Comparison of ENCODE assay signal across 19 cellular contexts in genomic region chr11:34787899-34788298, GRCh38.
DNase-seq lines count a peak whose midpoint lies in the region; ATAC-seq and TF ChIP-seq lines count a peak whose summit lies in the region.
"Had no signal": no experiment of that assay in that cellular context is flagged by ENCODE, and none has a peak within 500 bp of the region (broad histone marks: within the 10 kb centered on the region; RNA-seq: fewer than 3 reads in every experiment).

No MANE protein-coding gene starts in this region.

- H4K8ac ChIP-seq in IMR-90 (ENCODE audit: low read depth in 2 of 2, low read length in 2 of 2): peak overlapping the region in 1 of 2 experiments; percentile 92; a peak in 2 of 4 replicates

- TF ChIP-seq CTCF in IMR-90 (conservative IDR thresholded peaks at IDR 0.05; ENCODE audit: low read depth, low read length) (no peak), VCaP (conservative IDR thresholded peaks at IDR 0.05) (no peak), glutamatergic neuron (IDR thresholded peaks at IDR 0.05; ENCODE audit: partially characterized antibody, unreplicated experiment) (no peak), GM20000 (IDR thresholded peaks at IDR 0.05; ENCODE audit: extremely low read depth, missing control alignments) (no peak)

- no peak overlapping the region for H3K18ac ChIP-seq in IMR-90 (ENCODE audit: low read depth, low read length)

- H3K56ac ChIP-seq in IMR-90 (ENCODE audit: extremely low read depth, insufficient read depth, low read length): no peak overlapping the region

- H3K4me1 Mint-ChIP-seq in glutamatergic neuron (ENCODE audit: low read depth, unreplicated experiment): peaks cover 6% of the 10 kb centered on the region
- H3K4me1 Mint-ChIP-seq: CD8-positive, alpha-beta memory T cell had no signal

- TF ChIP-seq POLR2A in IMR-90 (IDR thresholded peaks at IDR 0.05; ENCODE audit: low read depth, low read length) (no peak), GM18505 (IDR thresholded peaks at IDR 0.05; ENCODE audit: borderline replicate concordance, extremely low read depth, insufficient read depth, insufficient read length) (no peak)

- H3K4me3 ChIP-seq in ACC112 (ENCODE audit: low read depth, low read length) (no peak overlapping the region), IMR-90 (ENCODE audit: insufficient read depth, low read depth, low read length) (no peak overlapping the region)

- H2BK20ac ChIP-seq in IMR-90 (ENCODE audit: low read depth, low read length): no peak overlapping the region

- H3K79me1 ChIP-seq in IMR-90 (ENCODE audit: low read depth in 1 of 2, low read length in 2 of 2): no peaks in the 10 kb centered on the region

- H3K27me3 Mint-ChIP-seq in glutamatergic neuron (ENCODE audit: unreplicated experiment): no peaks in the 10 kb centered on the region

- POLR2A ChIA-PET in IMR-90 (lab: Charles Lee; ENCODE audit: unreplicated experiment): no interaction called here

- no peak overlapping the region for H3K23ac ChIP-seq in IMR-90 (ENCODE audit: low read depth, low read length)

- H2AK9ac ChIP-seq in IMR-90 (replicated peaks; ENCODE audit: low read depth, low read length, poor library complexity): no peak overlapping the region

- dilution Hi-C loops in IMR-90 (cut with HindIII; ENCODE audit: low sequenced_read_pairs, unreplicated experiment): no loop called here

- peaks cover 3% of the 10 kb centered on the region for H3K4me1 ChIP-seq in ACC112 (ENCODE audit: control insufficient read depth, insufficient read depth, low read length, unreplicated experiment)
- H3K4me1 ChIP-seq in IMR-90 (ENCODE audit: control insufficient read depth, insufficient read depth, low read length): peaks cover 7% of the 10 kb centered on the region; the same call in 1 of the 2 replicates

- peaks cover 2% of the 10 kb centered on the region for H3K9me3 Mint-ChIP-seq in glutamatergic neuron (ENCODE audit: unreplicated experiment)

- no peak overlapping the region for H3K27ac ChIP-seq in ACC112 (ENCODE audit: low read depth, low read length)
- no peak overlapping the region for H3K27ac ChIP-seq in IMR-90 (ENCODE audit: insufficient read depth, low read length)
- peak overlapping the region; percentile 40 for H3K27ac ChIP-seq in VCaP
- H3K27ac ChIP-seq: C4-2B, HL-60 had no signal

- no peak overlapping the region for H3K4me3 Mint-ChIP-seq in glutamatergic neuron (ENCODE audit: unreplicated experiment)
- H3K4me3 Mint-ChIP-seq: CD8-positive, alpha-beta memory T cell had no signal

- no peaks in the 10 kb centered on the region for H3K79me2 ChIP-seq in ACC112 (ENCODE audit: control insufficient read depth, insufficient read depth, low read length, unreplicated experiment)

- no peak overlapping the region; the same call in 2 of the 3 replicates for H2BK15ac ChIP-seq in IMR-90 (ENCODE audit: low read depth, low read length)

- H4K91ac ChIP-seq in IMR-90 (ENCODE audit: insufficient read depth, low read depth, low read length): no peak overlapping the region

- WGBS in IMR-90 (ENCODE audit: extremely low coverage in 2 of 2, insufficient read length in 1 of 2), 2 experiments: no CpG with 5 or more reads among the region's 1 CpG

- H4K5ac ChIP-seq in IMR-90 (ENCODE audit: low read depth, low read length): no peak overlapping the region

- TF ChIP-seq RAD21 in IMR-90 (IDR thresholded peaks at IDR 0.05; ENCODE audit: low read length): no peak

- no peak overlapping the region for H3K4ac ChIP-seq in IMR-90 (ENCODE audit: low read depth, low read length)

- no peaks in the 10 kb centered on the region for H4K20me1 ChIP-seq in IMR-90 (ENCODE audit: insufficient read depth, low read length)

- H3K27me3 ChIP-seq in ACC112 (ENCODE audit: insufficient read depth, low read length) (no peaks in the 10 kb centered on the region), IMR-90 (ENCODE audit: control insufficient read depth, insufficient read depth, low read length) (no peaks in the 10 kb centered on the region)

- peak overlapping the region; percentile 82 for H2BK5ac ChIP-seq in IMR-90 (ENCODE audit: low read depth, low read length, poor library complexity, severe bottlenecking)

- peaks cover 4% of the 10 kb centered on the region; the same call in 1 of the 2 replicates for H3K9me1 ChIP-seq in IMR-90 (ENCODE audit: insufficient read depth, low read length)

- H3K9me3 ChIP-seq in IMR-90 (ENCODE audit: control insufficient read depth, insufficient read depth, low read length): peaks cover 5% of the 10 kb centered on the region; the same call in 1 of the 2 replicates

- H3K27ac Mint-ChIP-seq in glutamatergic neuron (ENCODE audit: unreplicated experiment): peak overlapping the region; percentile 63
- H3K27ac Mint-ChIP-seq: CD8-positive, alpha-beta memory T cell had no signal

- intact Hi-C loops in IMR-90 (cut with micrococcal nuclease): no loop called here

- in situ Hi-C loops in IMR-90 (cut with MboI; ENCODE audit: low sequenced_read_pairs): no loop called here

- H2AK5ac ChIP-seq in IMR-90 (ENCODE audit: low read depth, low read length): no peak overlapping the region

- H2AFZ ChIP-seq in ACC112 (ENCODE audit: low read length, unreplicated experiment): peak overlapping the region; percentile 55
- H2AFZ ChIP-seq in IMR-90 (replicated peaks; ENCODE audit: low read length, poor library complexity): no peak overlapping the region

- no peak overlapping the region for H3K9ac ChIP-seq in IMR-90 (ENCODE audit: low read depth, low read length)

- peak; percentile 59 for ATAC-seq in IMR-90 (ENCODE audit: low read depth)
- ATAC-seq in GM18505 (IDR thresholded peaks at IDR 0.05; ENCODE audit: unreplicated experiment): no peak

- no TSS peak for BruUV-seq in IMR-90 (replicated peaks; lab: Mats Ljungman, UMichigan)

- H3K14ac ChIP-seq in IMR-90 (replicated peaks; ENCODE audit: low read depth, low read length): no peak overlapping the region

- H3K36me3 ChIP-seq in ACC112 (ENCODE audit: insufficient read depth, low read length): no peaks in the 10 kb centered on the region
- H3K36me3 ChIP-seq in IMR-90 (ENCODE audit: control insufficient read depth, insufficient read depth, low read length): no peaks in the 10 kb centered on the region

- H3K36me3 Mint-ChIP-seq in glutamatergic neuron (ENCODE audit: unreplicated experiment): peaks cover 5% of the 10 kb centered on the region
- H3K36me3 Mint-ChIP-seq: CD8-positive, alpha-beta memory T cell had no signal

- DNase-seq in IMR-90 (peak; percentile 11), glutamatergic neuron (no peak), ecto neural progenitor cell (ENCODE audit: low spot score) (no peak), GM20000 (ENCODE audit: low spot score) (no peak)
- DNase-seq in activated CD8-positive, alpha-beta memory T cell treated with anti-CD3 and anti-CD28 coated beads, Interleukin-2, amount 50 U/mL, for 48 hours: no peak
- DNase-seq: Calu3; CD8-positive, alpha-beta memory T cell; DMS153; GF-D8; H7; KG1; NCI-H1417 treated with DMSO at 0.1 percent for 48 hours; NCI-H187; NK-92 treated with Interleukin-12 subunit alpha and Interleukin-12 subunit beta, amount 100 ng/mL, for 24 hours had no signal

- CTCF ChIA-PET in IMR-90 (lab: Yijun Ruan, JAX): no interaction called here

- H3K4me2 ChIP-seq in IMR-90 (ENCODE audit: low read depth, low read length): peak overlapping the region; percentile 55; the same call in 1 of the 2 replicates

- H2BK120ac ChIP-seq in IMR-90 (ENCODE audit: low read depth, low read length): no peak overlapping the region; the same call in 1 of the 2 replicates

TF ChIP-seq in IMR-90, 13 proteins besides CTCF, POLR2A, EP300 and RAD21:
- TF ChIP-seq USF2 (IDR thresholded peaks at IDR 0.05; ENCODE audit: low read depth, low read length) (no peak), FOS (IDR thresholded peaks at IDR 0.05; ENCODE audit: low read depth, low read length) (no peak), RCOR1 (IDR thresholded peaks at IDR 0.05; ENCODE audit: insufficient replicate concordance, low read length) (no peak), MAFK (IDR thresholded peaks at IDR 0.05; ENCODE audit: low read depth, low read length) (no peak), NFE2L2 (IDR thresholded peaks at IDR 0.05; ENCODE audit: low read depth, low read length) (no peak), MXI1 (IDR thresholded peaks at IDR 0.05; ENCODE audit: borderline replicate concordance, low read depth, low read length) (no peak), CEBPB (IDR thresholded peaks at IDR 0.05; ENCODE audit: low read depth, low read length) (no peak), SMC3 (IDR thresholded peaks at IDR 0.05; ENCODE audit: low read depth, low read length) (no peak), MAZ (IDR thresholded peaks at IDR 0.05; ENCODE audit: borderline replicate concordance, low read depth, low read length) (no peak), CHD1 (IDR thresholded peaks at IDR 0.05; ENCODE audit: low read depth, low read length) (no peak), RFX5 (IDR thresholded peaks at IDR 0.05; ENCODE audit: low read depth, low read length) (no peak), ELK1 (IDR thresholded peaks at IDR 0.05; ENCODE audit: borderline replicate concordance, low read depth, low read length) (no peak), BHLHE40 (IDR thresholded peaks at IDR 0.05; ENCODE audit: low read depth, low read length) (no peak)
